31 cellular contexts compared by ENCODE assay signal in genomic region chr9:2718001-2718697, GRCh38. TPM values are rescaled to one million over a fixed set of nuclear protein-coding genes. Genes with fewer than 3 reads are reported as not detected.
"Had no signal": no experiment of that assay in that cellular context is flagged by ENCODE, and none has a peak within 500 bp of the region (broad histone marks: within the 10 kb centered on the region; RNA-seq: fewer than 3 reads in every experiment).

No MANE protein-coding gene starts in this region.

- ATAC-seq: activated CD8-positive, alpha-beta T cell treated with anti-CD3 and anti-CD28 coated beads for 36 hours; activated T-cell treated with anti-CD3 and anti-CD28 coated beads, Interleukin-2, amount 50 U/mL, for 72 hours; activated T-helper 17 cell treated with anti-CD3 and anti-CD28 coated beads, Interleukin-2, amount 50 U/mL, for 72 hours; PC-3 had no signal

- H3K9me3 ChIP-seq: Peyer's patch had no signal

- H3K27ac ChIP-seq: brain microvascular endothelial cell, Peyer's patch had no signal

- H3K4me1 ChIP-seq: Peyer's patch had no signal

- DNase-seq: activated CD4-positive, alpha-beta T cell treated with anti-CD3 and anti-CD28 coated beads, Interleukin-2, amount 10 ng/mL, durations not matched to agents 24 days and 14 days; activated CD4-positive, alpha-beta T cell treated with anti-CD3 and anti-CD28 coated beads, Interleukin-2, amount 50 U/mL, for 4 hours; activated CD8-positive, alpha-beta T cell treated with anti-CD3 and anti-CD28 coated beads for 36 hours; activated effector memory CD4-positive, alpha-beta T cell treated with anti-CD3 and anti-CD28 coated beads, Interleukin-2, amount 50 U/mL, for 16 hours; activated naive CD4-positive, alpha-beta T cell; activated naive CD4-positive, alpha-beta T cell treated with anti-CD3 and anti-CD28 coated beads, Interleukin-2, amount 50 U/mL, for 16 hours; activated naive CD8-positive, alpha-beta T cell treated with anti-CD3 and anti-CD28 coated beads for 36 hours; activated T-cell treated with anti-CD3 and anti-CD28 coated beads, Interleukin-2, amount 50 U/mL, for 1 hour; activated T-cell treated with anti-CD3 and anti-CD28 coated beads, Interleukin-2, amount 50 U/mL, for 72 hours; amniotic stem cell; aorta; brain microvascular endothelial cell; NCI-H1105 treated with DMSO at 0.1 percent for 48 hours; NCI-H1436; NCI-H1694; NCI-H1930; NCI-H2081 treated with DMSO at 0.1 percent for 48 hours; NCI-H226; NCI-H524 treated with DMSO at 0.1 percent for 48 hours; PC-3; Peyer's patch; Right ventricle myocardium superior; RPMI8226; SW 1271; T-helper 1 cell; T-helper 2 cell; T1000 had no signal

- H3K27me3 ChIP-seq: brain microvascular endothelial cell, Peyer's patch had no signal

- H3K36me3 ChIP-seq: brain microvascular endothelial cell, Peyer's patch had no signal

- H3K4me3 ChIP-seq: Peyer's patch had no signal

RNA-seq across cellular contexts. Expression of gene KCNV2, which starts 0.8 kb away (rescaled TPM):
- total RNA-seq: activated CD4-positive, alpha-beta T cell treated with anti-CD3 and anti-CD28 coated beads, Interleukin-2, amount 10 ng/mL, durations not matched to agents 24 days and 14 days; activated CD8-positive, alpha-beta memory T cell treated with anti-CD3 and anti-CD28 coated beads for 36 hours; activated CD8-positive, alpha-beta T cell treated with anti-CD3 and anti-CD28 coated beads for 36 hours; activated naive CD8-positive, alpha-beta T cell treated with anti-CD3 and anti-CD28 coated beads for 36 hours; activated T-cell treated with anti-CD3 and anti-CD28 coated beads, Interleukin-2, amount 50 U/mL, for 72 hours; activated T-helper 17 cell treated with anti-CD3 and anti-CD28 coated beads, Interleukin-2, amount 50 U/mL, for 72 hours; aorta; M059J; NCI-H460; PC-3; Peyer's patch; Right ventricle myocardium superior had no signal
- polyA plus RNA-seq: aorta had no signal
